In the genomic region with DNA sequence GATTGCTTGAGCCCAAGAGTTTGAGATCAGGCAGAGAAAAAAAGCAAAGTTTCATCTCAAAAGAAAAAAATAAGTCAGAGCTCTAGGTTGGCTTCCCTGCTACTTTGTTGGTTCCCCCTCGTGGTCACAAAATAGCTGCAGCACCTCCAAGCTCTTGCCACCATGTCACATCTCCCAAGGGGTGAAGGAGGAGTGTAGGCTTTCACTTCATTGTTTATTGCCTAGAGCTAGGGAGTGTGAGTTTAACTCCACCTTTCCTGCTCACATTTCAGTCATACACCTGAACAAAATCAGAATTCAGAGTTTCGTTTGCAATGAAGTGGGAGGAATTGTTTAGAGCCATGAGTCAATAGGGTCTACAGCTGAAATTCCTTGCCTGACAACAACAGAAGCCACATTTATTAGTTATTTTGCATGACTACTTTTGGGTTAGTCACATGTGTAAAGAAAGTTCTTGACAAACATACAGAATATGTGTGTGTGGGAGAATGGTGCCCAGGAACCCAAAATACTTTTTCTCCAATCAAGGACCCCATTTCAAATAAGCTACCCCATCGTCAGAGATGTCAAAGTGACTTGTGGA, we compare ENCODE assay signal across 17 cellular contexts. TPM values are rescaled to one million over a fixed set of nuclear protein-coding genes. Genes with fewer than 3 reads are reported as not detected.
DNase-seq lines count a peak whose midpoint lies in the region; ATAC-seq and TF ChIP-seq lines count a peak whose summit lies in the region.
"Had no signal": no experiment of that assay in that cellular context is flagged by ENCODE, and none has a peak within 500 bp of the region (broad histone marks: within the 10 kb centered on the region; RNA-seq: fewer than 3 reads in every experiment).

No MANE protein-coding gene starts in this region.

- WGBS in lower leg skin, 2 donors = 63 to 74% methylated on average over 3 of the region's 3 CpGs

- H3K9me3 Mint-ChIP-seq in activated naive CD4-positive, alpha-beta T cell treated with anti-CD3 and anti-CD28 coated beads for 36 hours = no peaks in the 10 kb centered on the region
- H3K9me3 Mint-ChIP-seq in immature natural killer cell = peaks cover 0 to 2% (median 0%) of the 10 kb centered on the region in 6 donors

- H3K4me3 Mint-ChIP-seq in activated naive CD4-positive, alpha-beta T cell treated with anti-CD3 and anti-CD28 coated beads for 36 hours = no peak overlapping the region
- peak overlapping the region in 3 of 5 donors; percentile 7 to 50 (median 9) for H3K4me3 Mint-ChIP-seq in immature natural killer cell

- DNase-seq in activated naive CD4-positive, alpha-beta T cell treated with anti-CD3 and anti-CD28 coated beads for 36 hours = peak; percentile 4
- DNase-seq in activated naive CD4-positive, alpha-beta T cell (lab: John Stamatoyannopoulos, UW) = no peak
- DNase-seq in immature natural killer cell = no peak
- no peak for DNase-seq in effector CD8-positive, alpha-beta T cell (lab: John Stamatoyannopoulos, UW)
- DNase-seq in lower leg skin (ENCODE audit: low spot score in 2 of 2) = no peak
- DNase-seq: activated CD4-positive, alpha-beta T cell treated with anti-CD3 and anti-CD28 coated beads for 4 hours; colonic mucosa; COR-L47; esophagus squamous epithelium; heart right ventricle; left cardiac atrium; NCI-H1048; pancreas had no signal

- TF ChIP-seq CTCF in lower leg skin (IDR thresholded peaks at IDR 0.05) = no peak

- no peak for TF ChIP-seq POLR2A in lower leg skin (IDR thresholded peaks at IDR 0.05)

- intact Hi-C loops in activated naive CD4-positive, alpha-beta T cell treated with anti-CD3 and anti-CD28 coated beads for 36 hours (cut with micrococcal nuclease) = loop anchor here (5.0 kb wide), 2 partner anchors 313 to 582 kb away; no protein-coding TSS in a partner anchor
- intact Hi-C loops in lower leg skin (cut with DNase I; ENCODE audit: low total_unique reads) = no loop called here

- ATAC-seq in GM21381 (IDR thresholded peaks at IDR 0.05; ENCODE audit: unreplicated experiment) (peak; percentile 26), HG03432 (IDR thresholded peaks at IDR 0.05; ENCODE audit: unreplicated experiment) (peak; percentile 29), esophagus mucosa (no peak)
- ATAC-seq: heart right ventricle, left cardiac atrium, pancreas had no signal

- H3K36me3 Mint-ChIP-seq in activated naive CD4-positive, alpha-beta T cell treated with anti-CD3 and anti-CD28 coated beads for 36 hours (ENCODE audit: low read depth) = no peaks in the 10 kb centered on the region
- no peaks in the 10 kb centered on the region for H3K36me3 Mint-ChIP-seq in immature natural killer cell

- H3K27ac Mint-ChIP-seq in activated naive CD4-positive, alpha-beta T cell treated with anti-CD3 and anti-CD28 coated beads for 36 hours = no peak overlapping the region
- no peak overlapping the region for H3K27ac Mint-ChIP-seq in immature natural killer cell

- H3K4me1 Mint-ChIP-seq in activated naive CD4-positive, alpha-beta T cell treated with anti-CD3 and anti-CD28 coated beads for 36 hours (ENCODE audit: low read depth) = peaks cover 10% of the 10 kb centered on the region
- peaks cover 25 to 29% of the 10 kb centered on the region in 2 donors for H3K4me1 Mint-ChIP-seq in immature natural killer cell

- H3K27me3 Mint-ChIP-seq in activated naive CD4-positive, alpha-beta T cell treated with anti-CD3 and anti-CD28 coated beads for 36 hours (ENCODE audit: low read depth) = no peaks in the 10 kb centered on the region
- peaks cover 2 to 4% (median 3%) of the 10 kb centered on the region in 3 donors for H3K27me3 Mint-ChIP-seq in immature natural killer cell (ENCODE audit: low read depth in 3 of 3)

- no peak overlapping the region for H3K4me3 ChIP-seq in lower leg skin (ENCODE audit: low read depth, poor library complexity, severe bottlenecking)
- H3K4me3 ChIP-seq: ascending aorta, colonic mucosa, esophagus squamous epithelium, heart right ventricle, pancreas had no signal

- CTCF ChIA-PET in activated naive CD4-positive, alpha-beta T cell treated with anti-CD3 and anti-CD28 coated beads for 36 hours (lab: Charles Lee) = no interaction called here

RNA-seq across cellular contexts. Expression of a gene that starts 56.2 kb away (rescaled TPM):
- total RNA-seq in activated naive CD4-positive, alpha-beta T cell treated with anti-CD3 and anti-CD28 coated beads for 36 hours = 10 to 100 TPM; 28.3 to 28.7 TPM
- 10 to 100 TPM; 11.3 to 19.8 (median 14.2) TPM for polyA plus RNA-seq in immature natural killer cell
- 20.5 TPM for total RNA-seq in esophagus mucosa
- total RNA-seq in lower leg skin = 10 to 100 TPM; 22.3 to 24.3 (median 23.2) TPM
